Comparison of ENCODE assay signal across 1 cellular context in the genomic region with DNA sequence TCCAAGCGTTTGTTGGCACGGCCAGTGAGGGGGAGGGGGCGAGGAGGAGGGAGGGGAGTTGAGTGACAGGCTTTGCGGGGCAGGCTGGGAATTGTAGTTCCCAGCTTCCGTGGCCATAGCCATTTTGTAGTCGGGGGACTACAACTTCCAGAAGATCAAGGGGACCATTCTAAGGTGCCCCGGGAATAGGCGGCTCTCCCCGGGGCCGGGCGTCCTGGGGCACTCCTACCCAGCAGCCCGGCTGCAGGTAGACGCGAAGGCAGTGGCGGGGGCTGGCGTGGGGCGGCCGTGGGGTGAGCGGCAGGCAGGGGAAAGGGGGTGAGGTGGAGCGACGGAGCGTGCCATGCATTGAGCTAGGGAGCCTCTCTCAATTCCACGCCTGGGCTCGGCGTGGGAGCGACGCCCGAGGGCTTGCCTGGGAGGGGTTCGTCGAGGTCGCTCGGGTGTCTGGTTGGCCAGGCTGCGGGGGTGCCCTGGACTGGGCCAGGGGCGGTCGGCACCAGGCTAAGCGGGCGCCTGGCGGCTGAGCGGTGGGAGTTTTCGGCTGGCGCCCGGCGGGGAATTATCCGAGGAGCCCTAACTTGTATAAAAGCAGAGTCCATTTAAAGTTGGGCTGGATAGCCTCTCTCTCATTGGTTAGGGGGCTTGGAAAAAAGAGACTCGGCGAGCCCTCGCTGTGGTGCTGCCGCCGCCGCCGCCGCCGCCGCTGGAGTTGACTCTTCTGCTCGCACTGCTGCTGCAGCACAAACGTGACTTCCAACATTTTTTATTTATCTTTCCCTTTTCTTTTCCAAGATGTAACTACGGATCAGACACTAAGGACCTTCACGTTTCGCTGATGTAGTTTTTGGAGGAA.
TF ChIP-seq lines count a peak whose summit lies in the region.

A gene (plus strand): TSS at position 709 of the 856 bp plus-strand sequence. CDS start 471 bp downstream, outside the sequence.

TF ChIP-seq in HepG2, 621 proteins besides CTCF, POLR2A, EP300 and RAD21 (continued from another document and continues in another):
- TF ChIP-seq, protein P1, sequence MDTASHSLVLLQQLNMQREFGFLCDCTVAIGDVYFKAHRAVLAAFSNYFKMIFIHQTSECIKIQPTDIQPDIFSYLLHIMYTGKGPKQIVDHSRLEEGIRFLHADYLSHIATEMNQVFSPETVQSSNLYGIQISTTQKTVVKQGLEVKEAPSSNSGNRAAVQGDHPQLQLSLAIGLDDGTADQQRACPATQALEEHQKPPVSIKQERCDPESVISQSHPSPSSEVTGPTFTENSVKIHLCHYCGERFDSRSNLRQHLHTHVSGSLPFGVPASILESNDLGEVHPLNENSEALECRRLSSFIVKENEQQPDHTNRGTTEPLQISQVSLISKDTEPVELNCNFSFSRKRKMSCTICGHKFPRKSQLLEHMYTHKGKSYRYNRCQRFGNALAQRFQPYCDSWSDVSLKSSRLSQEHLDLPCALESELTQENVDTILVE (CRISPR knock-in tag; IDR thresholded peaks at IDR 0.05): peak; percentile 79; the same call in 1 of the 2 replicates
- TF ChIP-seq, protein P2, sequence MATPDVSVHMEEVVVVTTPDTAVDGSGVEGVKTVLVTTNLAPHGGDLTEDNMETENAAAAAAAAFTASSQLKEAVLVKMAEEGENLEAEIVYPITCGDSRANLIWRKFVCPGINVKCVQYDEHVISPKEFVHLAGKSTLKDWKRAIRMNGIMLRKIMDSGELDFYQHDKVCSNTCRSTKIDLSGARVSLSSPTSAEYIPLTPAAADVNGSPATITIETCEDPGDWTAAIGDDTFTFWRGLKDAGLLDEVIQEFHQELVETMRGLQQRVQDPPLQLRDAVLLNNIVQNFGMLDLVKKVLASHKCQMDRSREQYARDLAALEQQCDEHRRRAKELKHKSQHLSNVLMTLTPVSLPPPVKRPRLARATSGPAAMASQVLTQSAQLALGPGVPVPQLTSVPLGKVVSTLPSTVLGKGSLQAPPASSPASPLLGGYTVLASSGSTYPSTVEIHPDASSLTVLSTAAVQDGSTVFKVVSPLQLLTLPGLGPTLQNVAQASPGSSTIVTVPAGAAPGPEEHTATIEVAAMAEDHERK (CRISPR knock-in tag; IDR thresholded peaks at IDR 0.05; ENCODE audit: low read depth): 0 out of 2 replicates have a peak, but pooled peaks have one; percentile 23
- peak; percentile 8; the same call in 1 of the 2 replicates for TF ChIP-seq FOSL2 (CRISPR knock-in tag; IDR thresholded peaks at IDR 0.05)
- no peak for TF ChIP-seq ZNF549 (CRISPR knock-in tag; IDR thresholded peaks at IDR 0.05)
- TF ChIP-seq, protein P3, sequence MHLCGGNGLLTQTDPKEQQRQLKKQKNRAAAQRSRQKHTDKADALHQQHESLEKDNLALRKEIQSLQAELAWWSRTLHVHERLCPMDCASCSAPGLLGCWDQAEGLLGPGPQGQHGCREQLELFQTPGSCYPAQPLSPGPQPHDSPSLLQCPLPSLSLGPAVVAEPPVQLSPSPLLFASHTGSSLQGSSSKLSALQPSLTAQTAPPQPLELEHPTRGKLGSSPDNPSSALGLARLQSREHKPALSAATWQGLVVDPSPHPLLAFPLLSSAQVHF (CRISPR knock-in tag; IDR thresholded peaks at IDR 0.05): no peak
- peak; percentile 81 for TF ChIP-seq MYC (CRISPR knock-in tag; IDR thresholded peaks at IDR 0.05; ENCODE audit: borderline replicate concordance)
- 0 out of 2 replicates have a peak, but pooled peaks have one; percentile 35 for TF ChIP-seq ESRRA (CRISPR knock-in tag; IDR thresholded peaks at IDR 0.05; ENCODE audit: low read depth)
- no peak for TF ChIP-seq ZNF296 (CRISPR knock-in tag; conservative IDR thresholded peaks at IDR 0.05)
- no peak for TF ChIP-seq CBFB (CRISPR knock-in tag; IDR thresholded peaks at IDR 0.05)
- TF ChIP-seq, protein P4, sequence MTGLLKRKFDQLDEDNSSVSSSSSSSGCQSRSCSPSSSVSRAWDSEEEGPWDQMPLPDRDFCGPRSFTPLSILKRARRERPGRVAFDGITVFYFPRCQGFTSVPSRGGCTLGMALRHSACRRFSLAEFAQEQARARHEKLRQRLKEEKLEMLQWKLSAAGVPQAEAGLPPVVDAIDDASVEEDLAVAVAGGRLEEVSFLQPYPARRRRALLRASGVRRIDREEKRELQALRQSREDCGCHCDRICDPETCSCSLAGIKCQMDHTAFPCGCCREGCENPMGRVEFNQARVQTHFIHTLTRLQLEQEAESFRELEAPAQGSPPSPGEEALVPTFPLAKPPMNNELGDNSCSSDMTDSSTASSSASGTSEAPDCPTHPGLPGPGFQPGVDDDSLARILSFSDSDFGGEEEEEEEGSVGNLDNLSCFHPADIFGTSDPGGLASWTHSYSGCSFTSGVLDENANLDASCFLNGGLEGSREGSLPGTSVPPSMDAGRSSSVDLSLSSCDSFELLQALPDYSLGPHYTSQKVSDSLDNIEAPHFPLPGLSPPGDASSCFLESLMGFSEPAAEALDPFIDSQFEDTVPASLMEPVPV (CRISPR knock-in tag; IDR thresholded peaks at IDR 0.05): no peak
- TF ChIP-seq, protein P5, sequence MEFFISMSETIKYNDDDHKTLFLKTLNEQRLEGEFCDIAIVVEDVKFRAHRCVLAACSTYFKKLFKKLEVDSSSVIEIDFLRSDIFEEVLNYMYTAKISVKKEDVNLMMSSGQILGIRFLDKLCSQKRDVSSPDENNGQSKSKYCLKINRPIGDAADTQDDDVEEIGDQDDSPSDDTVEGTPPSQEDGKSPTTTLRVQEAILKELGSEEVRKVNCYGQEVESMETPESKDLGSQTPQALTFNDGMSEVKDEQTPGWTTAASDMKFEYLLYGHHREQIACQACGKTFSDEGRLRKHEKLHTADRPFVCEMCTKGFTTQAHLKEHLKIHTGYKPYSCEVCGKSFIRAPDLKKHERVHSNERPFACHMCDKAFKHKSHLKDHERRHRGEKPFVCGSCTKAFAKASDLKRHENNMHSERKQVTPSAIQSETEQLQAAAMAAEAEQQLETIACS (CRISPR knock-in tag; IDR thresholded peaks at IDR 0.05): peak; percentile 61; the same call in 1 of the 2 replicates
- no peak for TF ChIP-seq GLI4 (CRISPR knock-in tag; IDR thresholded peaks at IDR 0.05; ENCODE audit: borderline replicate concordance)
- TF ChIP-seq, protein P6, sequence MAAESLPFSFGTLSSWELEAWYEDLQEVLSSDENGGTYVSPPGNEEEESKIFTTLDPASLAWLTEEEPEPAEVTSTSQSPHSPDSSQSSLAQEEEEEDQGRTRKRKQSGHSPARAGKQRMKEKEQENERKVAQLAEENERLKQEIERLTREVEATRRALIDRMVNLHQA (CRISPR knock-in tag; IDR thresholded peaks at IDR 0.05): no peak
- TF ChIP-seq KLF11 (CRISPR knock-in tag; IDR thresholded peaks at IDR 0.05): 0 out of 2 replicates have a peak, but pooled peaks have one; percentile 63
- no peak for TF ChIP-seq MAFG (CRISPR knock-in tag; IDR thresholded peaks at IDR 0.05)
- TF ChIP-seq, protein P7, sequence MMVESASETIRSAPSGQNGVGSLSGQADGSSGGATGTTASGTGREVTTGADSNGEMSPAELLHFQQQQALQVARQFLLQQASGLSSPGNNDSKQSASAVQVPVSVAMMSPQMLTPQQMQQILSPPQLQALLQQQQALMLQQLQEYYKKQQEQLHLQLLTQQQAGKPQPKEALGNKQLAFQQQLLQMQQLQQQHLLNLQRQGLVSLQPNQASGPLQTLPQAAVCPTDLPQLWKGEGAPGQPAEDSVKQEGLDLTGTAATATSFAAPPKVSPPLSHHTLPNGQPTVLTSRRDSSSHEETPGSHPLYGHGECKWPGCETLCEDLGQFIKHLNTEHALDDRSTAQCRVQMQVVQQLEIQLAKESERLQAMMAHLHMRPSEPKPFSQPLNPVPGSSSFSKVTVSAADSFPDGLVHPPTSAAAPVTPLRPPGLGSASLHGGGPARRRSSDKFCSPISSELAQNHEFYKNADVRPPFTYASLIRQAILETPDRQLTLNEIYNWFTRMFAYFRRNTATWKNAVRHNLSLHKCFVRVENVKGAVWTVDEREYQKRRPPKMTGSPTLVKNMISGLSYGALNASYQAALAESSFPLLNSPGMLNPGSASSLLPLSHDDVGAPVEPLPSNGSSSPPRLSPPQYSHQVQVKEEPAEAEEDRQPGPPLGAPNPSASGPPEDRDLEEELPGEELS (CRISPR knock-in tag; IDR thresholded peaks at IDR 0.05): peak; percentile 25
- TF ChIP-seq, protein P8, sequence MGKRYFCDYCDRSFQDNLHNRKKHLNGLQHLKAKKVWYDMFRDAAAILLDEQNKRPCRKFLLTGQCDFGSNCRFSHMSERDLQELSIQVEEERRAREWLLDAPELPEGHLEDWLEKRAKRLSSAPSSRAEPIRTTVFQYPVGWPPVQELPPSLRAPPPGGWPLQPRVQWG (CRISPR knock-in tag; IDR thresholded peaks at IDR 0.05; ENCODE audit: borderline replicate concordance, low read depth): no peak
- peak; percentile 75; the same call in 1 of the 2 replicates for TF ChIP-seq ZNF768 (CRISPR knock-in tag; IDR thresholded peaks at IDR 0.05)
- peak; percentile 74 for TF ChIP-seq HNRNPK (IDR thresholded peaks at IDR 0.05; ENCODE audit: low read depth, low read length, poor library complexity, severe bottlenecking)
- TF ChIP-seq, protein P9, sequence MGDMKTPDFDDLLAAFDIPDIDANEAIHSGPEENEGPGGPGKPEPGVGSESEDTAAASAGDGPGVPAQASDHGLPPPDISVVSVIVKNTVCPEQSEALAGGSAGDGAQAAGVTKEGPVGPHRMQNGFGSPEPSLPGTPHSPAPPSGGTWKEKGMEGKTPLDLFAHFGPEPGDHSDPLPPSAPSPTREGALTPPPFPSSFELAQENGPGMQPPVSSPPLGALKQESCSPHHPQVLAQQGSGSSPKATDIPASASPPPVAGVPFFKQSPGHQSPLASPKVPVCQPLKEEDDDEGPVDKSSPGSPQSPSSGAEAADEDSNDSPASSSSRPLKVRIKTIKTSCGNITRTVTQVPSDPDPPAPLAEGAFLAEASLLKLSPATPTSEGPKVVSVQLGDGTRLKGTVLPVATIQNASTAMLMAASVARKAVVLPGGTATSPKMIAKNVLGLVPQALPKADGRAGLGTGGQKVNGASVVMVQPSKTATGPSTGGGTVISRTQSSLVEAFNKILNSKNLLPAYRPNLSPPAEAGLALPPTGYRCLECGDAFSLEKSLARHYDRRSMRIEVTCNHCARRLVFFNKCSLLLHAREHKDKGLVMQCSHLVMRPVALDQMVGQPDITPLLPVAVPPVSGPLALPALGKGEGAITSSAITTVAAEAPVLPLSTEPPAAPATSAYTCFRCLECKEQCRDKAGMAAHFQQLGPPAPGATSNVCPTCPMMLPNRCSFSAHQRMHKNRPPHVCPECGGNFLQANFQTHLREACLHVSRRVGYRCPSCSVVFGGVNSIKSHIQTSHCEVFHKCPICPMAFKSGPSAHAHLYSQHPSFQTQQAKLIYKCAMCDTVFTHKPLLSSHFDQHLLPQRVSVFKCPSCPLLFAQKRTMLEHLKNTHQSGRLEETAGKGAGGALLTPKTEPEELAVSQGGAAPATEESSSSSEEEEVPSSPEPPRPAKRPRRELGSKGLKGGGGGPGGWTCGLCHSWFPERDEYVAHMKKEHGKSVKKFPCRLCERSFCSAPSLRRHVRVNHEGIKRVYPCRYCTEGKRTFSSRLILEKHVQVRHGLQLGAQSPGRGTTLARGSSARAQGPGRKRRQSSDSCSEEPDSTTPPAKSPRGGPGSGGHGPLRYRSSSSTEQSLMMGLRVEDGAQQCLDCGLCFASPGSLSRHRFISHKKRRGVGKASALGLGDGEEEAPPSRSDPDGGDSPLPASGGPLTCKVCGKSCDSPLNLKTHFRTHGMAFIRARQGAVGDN (CRISPR knock-in tag; IDR thresholded peaks at IDR 0.05): peak; percentile 74
- 0 out of 2 replicates have a peak, but pooled peaks have one; percentile 4 for TF ChIP-seq SIX4 (CRISPR knock-in tag; IDR thresholded peaks at IDR 0.05)
- TF ChIP-seq, protein P10, sequence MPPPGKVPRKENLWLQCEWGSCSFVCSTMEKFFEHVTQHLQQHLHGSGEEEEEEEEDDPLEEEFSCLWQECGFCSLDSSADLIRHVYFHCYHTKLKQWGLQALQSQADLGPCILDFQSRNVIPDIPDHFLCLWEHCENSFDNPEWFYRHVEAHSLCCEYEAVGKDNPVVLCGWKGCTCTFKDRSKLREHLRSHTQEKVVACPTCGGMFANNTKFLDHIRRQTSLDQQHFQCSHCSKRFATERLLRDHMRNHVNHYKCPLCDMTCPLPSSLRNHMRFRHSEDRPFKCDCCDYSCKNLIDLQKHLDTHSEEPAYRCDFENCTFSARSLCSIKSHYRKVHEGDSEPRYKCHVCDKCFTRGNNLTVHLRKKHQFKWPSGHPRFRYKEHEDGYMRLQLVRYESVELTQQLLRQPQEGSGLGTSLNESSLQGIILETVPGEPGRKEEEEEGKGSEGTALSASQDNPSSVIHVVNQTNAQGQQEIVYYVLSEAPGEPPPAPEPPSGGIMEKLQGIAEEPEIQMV (CRISPR knock-in tag; IDR thresholded peaks at IDR 0.05; ENCODE audit: low read depth): no peak
- no peak for TF ChIP-seq ATF7-NPFF (CRISPR knock-in tag; IDR thresholded peaks at IDR 0.05; ENCODE audit: low read depth)
- TF ChIP-seq, protein P11, sequence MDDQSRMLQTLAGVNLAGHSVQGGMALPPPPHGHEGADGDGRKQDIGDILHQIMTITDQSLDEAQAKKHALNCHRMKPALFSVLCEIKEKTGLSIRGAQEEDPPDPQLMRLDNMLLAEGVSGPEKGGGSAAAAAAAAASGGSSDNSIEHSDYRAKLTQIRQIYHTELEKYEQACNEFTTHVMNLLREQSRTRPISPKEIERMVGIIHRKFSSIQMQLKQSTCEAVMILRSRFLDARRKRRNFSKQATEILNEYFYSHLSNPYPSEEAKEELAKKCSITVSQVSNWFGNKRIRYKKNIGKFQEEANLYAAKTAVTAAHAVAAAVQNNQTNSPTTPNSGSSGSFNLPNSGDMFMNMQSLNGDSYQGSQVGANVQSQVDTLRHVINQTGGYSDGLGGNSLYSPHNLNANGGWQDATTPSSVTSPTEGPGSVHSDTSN (CRISPR knock-in tag; IDR thresholded peaks at IDR 0.05; ENCODE audit: borderline replicate concordance): peak; percentile 46; the same call in 1 of the 2 replicates
- TF ChIP-seq, protein P12, sequence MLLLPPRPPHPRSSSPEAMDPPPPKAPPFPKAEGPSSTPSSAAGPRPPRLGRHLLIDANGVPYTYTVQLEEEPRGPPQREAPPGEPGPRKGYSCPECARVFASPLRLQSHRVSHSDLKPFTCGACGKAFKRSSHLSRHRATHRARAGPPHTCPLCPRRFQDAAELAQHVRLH (CRISPR knock-in tag; IDR thresholded peaks at IDR 0.05; ENCODE audit: borderline replicate concordance, low read depth): peak; percentile 74; the same call in 1 of the 2 replicates
- TF ChIP-seq NR1H2 (CRISPR knock-in tag; IDR thresholded peaks at IDR 0.05; ENCODE audit: borderline replicate concordance, low read depth): no peak
- peak in 1 of 2 experiments; percentile 73; a peak in 2 of 4 replicates for TF ChIP-seq KLF16 (CRISPR knock-in tag; IDR thresholded peaks at IDR 0.05)
- TF ChIP-seq SETDB1 (CRISPR knock-in tag; IDR thresholded peaks at IDR 0.05; ENCODE audit: borderline replicate concordance): no peak
- TF ChIP-seq KDM2A (CRISPR knock-in tag; IDR thresholded peaks at IDR 0.05; ENCODE audit: borderline replicate concordance, low read depth): peak; percentile 86
- TF ChIP-seq, protein P13, sequence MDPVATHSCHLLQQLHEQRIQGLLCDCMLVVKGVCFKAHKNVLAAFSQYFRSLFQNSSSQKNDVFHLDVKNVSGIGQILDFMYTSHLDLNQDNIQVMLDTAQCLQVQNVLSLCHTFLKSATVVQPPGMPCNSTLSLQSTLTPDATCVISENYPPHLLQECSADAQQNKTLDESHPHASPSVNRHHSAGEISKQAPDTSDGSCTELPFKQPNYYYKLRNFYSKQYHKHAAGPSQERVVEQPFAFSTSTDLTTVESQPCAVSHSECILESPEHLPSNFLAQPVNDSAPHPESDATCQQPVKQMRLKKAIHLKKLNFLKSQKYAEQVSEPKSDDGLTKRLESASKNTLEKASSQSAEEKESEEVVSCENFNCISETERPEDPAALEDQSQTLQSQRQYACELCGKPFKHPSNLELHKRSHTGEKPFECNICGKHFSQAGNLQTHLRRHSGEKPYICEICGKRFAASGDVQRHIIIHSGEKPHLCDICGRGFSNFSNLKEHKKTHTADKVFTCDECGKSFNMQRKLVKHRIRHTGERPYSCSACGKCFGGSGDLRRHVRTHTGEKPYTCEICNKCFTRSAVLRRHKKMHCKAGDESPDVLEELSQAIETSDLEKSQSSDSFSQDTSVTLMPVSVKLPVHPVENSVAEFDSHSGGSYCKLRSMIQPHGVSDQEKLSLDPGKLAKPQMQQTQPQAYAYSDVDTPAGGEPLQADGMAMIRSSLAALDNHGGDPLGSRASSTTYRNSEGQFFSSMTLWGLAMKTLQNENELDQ (CRISPR knock-in tag; IDR thresholded peaks at IDR 0.05; ENCODE audit: borderline replicate concordance): 0 out of 2 replicates have a peak, but pooled peaks have one; percentile 24
- TF ChIP-seq NCOR1 (IDR thresholded peaks at IDR 0.05; ENCODE audit: borderline replicate concordance, low read length): no peak; the same call in 1 of the 2 replicates
